Comparison of ENCODE assay signal across 7 cellular contexts in the genomic region with DNA sequence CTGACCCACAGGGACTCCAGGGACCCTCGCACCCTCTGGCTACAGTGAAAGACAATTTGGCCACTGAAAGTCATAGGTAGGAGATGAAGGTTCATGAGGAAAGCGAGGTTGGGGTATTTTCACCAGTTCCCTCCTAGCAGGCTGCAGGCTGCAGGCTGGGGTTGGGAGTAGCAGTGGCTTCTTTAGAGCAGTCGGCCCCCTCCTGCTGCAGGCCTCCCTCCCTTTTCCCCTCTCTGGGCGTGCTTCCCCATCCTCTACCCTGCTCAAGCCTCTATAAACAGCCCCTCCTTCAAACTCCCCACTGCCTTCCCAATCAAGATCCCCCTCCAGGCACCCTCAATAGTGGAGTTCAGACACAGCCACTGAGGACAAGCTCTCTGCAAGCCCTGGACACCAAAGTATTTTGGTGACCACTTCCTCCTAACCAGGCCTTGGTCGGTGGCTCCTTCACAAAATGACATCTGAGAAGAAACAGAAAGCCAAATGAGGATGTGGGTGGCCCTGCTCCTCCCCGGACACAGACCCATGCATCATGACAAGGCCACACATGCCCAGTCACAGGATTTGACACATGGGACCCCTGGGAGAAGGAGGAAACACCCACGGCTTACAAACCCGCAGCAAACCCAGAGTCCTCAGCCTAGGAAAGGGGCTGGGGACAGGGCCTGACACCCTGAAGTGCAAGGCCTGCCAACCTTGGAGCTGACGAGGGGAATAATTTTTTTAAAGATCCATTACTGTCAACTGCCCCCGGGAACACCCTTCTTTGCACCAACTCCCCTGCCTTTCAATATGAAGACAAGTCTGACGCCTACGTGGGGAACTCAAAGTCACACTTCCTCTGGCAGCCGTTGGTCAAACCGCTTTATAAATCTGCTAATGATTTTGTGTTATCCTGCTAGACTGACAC. TPM values are rescaled to one million over a fixed set of nuclear protein-coding genes. Genes with fewer than 3 reads are reported as not detected.
DNase-seq lines count a peak whose midpoint lies in the region; ATAC-seq and TF ChIP-seq lines count a peak whose summit lies in the region.

No MANE protein-coding gene starts in this region.

- ATAC-seq in GM19351 (IDR thresholded peaks at IDR 0.05; ENCODE audit: unreplicated experiment) (peak; percentile 86), HG03103 (IDR thresholded peaks at IDR 0.05; ENCODE audit: low read depth, unreplicated experiment) (peak; percentile 59)

- no peak overlapping the region for H4K91ac ChIP-seq in neuronal stem cell (ENCODE audit: low read depth, low read length, poor library complexity)

- peak overlapping the region; percentile 36 for H3K18ac ChIP-seq in neuronal stem cell (ENCODE audit: low read length)

- no peak overlapping the region for H2BK15ac ChIP-seq in neuronal stem cell (ENCODE audit: low read length)

- H4K8ac ChIP-seq in neuronal stem cell (ENCODE audit: low read depth, low read length): no peak overlapping the region

- no peaks in the 10 kb centered on the region for H3K36me3 ChIP-seq in neuronal stem cell (replicated peaks in 1 of 2; ENCODE audit: control insufficient read depth in 2 of 2, insufficient read depth in 2 of 2, low read length in 2 of 2)

- H3K4me2 ChIP-seq in neuronal stem cell (ENCODE audit: insufficient read depth, low read length, poor library complexity, severe bottlenecking): no peak overlapping the region

- H3K9ac ChIP-seq in neuronal stem cell (ENCODE audit: low read depth, low read length, poor library complexity): peak overlapping the region; percentile 38

- CTCF ChIA-PET in RWPE1 (lab: Yijun Ruan, JAX): no interaction called here

- WGBS in neuronal stem cell (ENCODE audit: extremely low coverage in 2 of 2, insufficient read length in 2 of 2, insufficient replicate concordance in 1 of 2), 2 donors: no CpG with 5 or more reads among the region's 14 CpGs

- H3K27ac ChIP-seq in angular gyrus (ENCODE audit: low read depth, low read length) (peak overlapping the region; percentile 24), neuronal stem cell (replicated peaks; ENCODE audit: low read length) (no peak overlapping the region), RWPE1 (no peak overlapping the region)

- no peak overlapping the region for H3K4me3 ChIP-seq in neuronal stem cell (ENCODE audit: low read length in 2 of 2)

- no peak overlapping the region for H3K4ac ChIP-seq in neuronal stem cell (ENCODE audit: low read length)

- POLR2A ChIA-PET in RWPE1 (lab: Yijun Ruan, JAX; ENCODE audit: low non-redundant PET): no interaction called here

- H2BK5ac ChIP-seq in neuronal stem cell (ENCODE audit: low read length): no peak overlapping the region

- no peaks in the 10 kb centered on the region for H3K4me1 ChIP-seq in neuronal stem cell (ENCODE audit: control insufficient read depth in 2 of 2, insufficient read depth in 1 of 2, low read depth in 1 of 2, low read length in 2 of 2)

- no peak for TF ChIP-seq CTCF in RWPE1 (conservative IDR thresholded peaks at IDR 0.05; ENCODE audit: low read depth)

- H2BK120ac ChIP-seq in neuronal stem cell (ENCODE audit: low read depth, low read length): no peak overlapping the region

- H2AK5ac ChIP-seq in neuronal stem cell (ENCODE audit: low read depth, low read length): no peak overlapping the region

- DNase-seq in neuronal stem cell (ENCODE audit: low spot score) (no peak), NCI-H128 (lab: John Stamatoyannopoulos, UW; ENCODE audit: unreplicated experiment) (no peak), RWPE1 (ENCODE audit: low spot score) (no peak), HT-29 (ENCODE audit: low spot score) (no peak)

- H3K79me1 ChIP-seq in neuronal stem cell (ENCODE audit: low read depth, low read length): no peaks in the 10 kb centered on the region

- no peaks in the 10 kb centered on the region for H3K27me3 ChIP-seq in neuronal stem cell (ENCODE audit: control insufficient read depth in 3 of 3, insufficient read depth in 3 of 3, low read depth in 1 of 3, low read length in 3 of 3)

- H3K14ac ChIP-seq in neuronal stem cell (ENCODE audit: low read length): peak overlapping the region; percentile 90

- no peak overlapping the region for H2AFZ ChIP-seq in neuronal stem cell (ENCODE audit: low read length)

- no peaks in the 10 kb centered on the region for H3K9me3 ChIP-seq in neuronal stem cell (replicated peaks in 1 of 2; ENCODE audit: control insufficient read depth in 2 of 2, insufficient read depth in 1 of 2, low read depth in 1 of 2, low read length in 2 of 2)

- H2BK12ac ChIP-seq in neuronal stem cell (ENCODE audit: low read length): no peak overlapping the region

- no peak overlapping the region for H3K23ac ChIP-seq in neuronal stem cell (ENCODE audit: low read depth, low read length, poor library complexity)

RNA-seq across cellular contexts. Expression of a gene that starts 41.6 kb away (rescaled TPM):
- 5.0 TPM for polyA plus RNA-seq in neuronal stem cell (2013, experiment 1 of 2)
- polyA plus RNA-seq in neuronal stem cell (2013, experiment 2 of 2): 5.2 TPM
- 0.13 and 2.1 TPM in 2 replicates for total RNA-seq in HT-29 (2014; rRNA removed; shearing (Covaris generic))
